10 cellular contexts compared by ENCODE assay signal in genomic region chr19:5291588-5292193, GRCh38. TPM values are rescaled to one million over a fixed set of nuclear protein-coding genes. Genes with fewer than 3 reads are reported as not detected.
DNase-seq lines count a peak whose midpoint lies in the region; ATAC-seq and TF ChIP-seq lines count a peak whose summit lies in the region.
"Had no signal": no experiment of that assay in that cellular context is flagged by ENCODE, and none has a peak within 500 bp of the region (broad histone marks: within the 10 kb centered on the region; RNA-seq: fewer than 3 reads in every experiment).

No MANE protein-coding gene starts in this region.

- H3K4me1 ChIP-seq in NT2/D1 (ENCODE audit: insufficient read depth, insufficient read length) (peaks cover 42% of the 10 kb centered on the region), esophagus squamous epithelium (peaks cover 22 to 76% (median 36%) of the 10 kb centered on the region in 3 donors)

- no peaks in the 10 kb centered on the region; the same call in 1 of the 2 replicates for H3K9me3 ChIP-seq in AG04450 (ENCODE audit: control insufficient read depth, insufficient read depth, low read length)
- no peaks in the 10 kb centered on the region for H3K9me3 ChIP-seq in NT2/D1 (ENCODE audit: insufficient read depth, low read length)
- no peaks in the 10 kb centered on the region for H3K9me3 ChIP-seq in esophagus squamous epithelium
- H3K9me3 ChIP-seq in WERI-Rb-1 (ENCODE audit: severe bottlenecking) = no peaks in the 10 kb centered on the region

- peak overlapping the region; percentile 43 for H3K9ac ChIP-seq in NT2/D1 (ENCODE audit: insufficient read length, low read depth)

- no peak for TF ChIP-seq POLR2A in esophagus squamous epithelium (IDR thresholded peaks at IDR 0.05)

- H3K4me3 Mint-ChIP-seq in osteocyte (ENCODE audit: unreplicated experiment) = peak overlapping the region; percentile 74

- H3K36me3 ChIP-seq in NT2/D1 (ENCODE audit: insufficient read depth, insufficient read length, low read length) (peaks cover 12% of the 10 kb centered on the region), esophagus squamous epithelium (no peaks in the 10 kb centered on the region), WERI-Rb-1 (no peaks in the 10 kb centered on the region)

- H3K27me3 ChIP-seq in AG04450 (ENCODE audit: control insufficient read depth, insufficient read depth, low read length) = no peaks in the 10 kb centered on the region
- no peaks in the 10 kb centered on the region for H3K27me3 ChIP-seq in NT2/D1 (ENCODE audit: insufficient read depth, insufficient read length)
- peaks cover 0 to 36% (median 0%) of the 10 kb centered on the region in 4 donors for H3K27me3 ChIP-seq in esophagus squamous epithelium
- no peaks in the 10 kb centered on the region for H3K27me3 ChIP-seq in WERI-Rb-1 (ENCODE audit: insufficient read depth, low read depth, severe bottlenecking)

- H3K27ac ChIP-seq in AG04450 (ENCODE audit: low read depth, low read length) = no peak overlapping the region
- peak overlapping the region in 3 of 4 donors; percentile 51 to 92 (median 85) for H3K27ac ChIP-seq in esophagus squamous epithelium
- no peak overlapping the region for H3K27ac ChIP-seq in WERI-Rb-1

- WGBS in esophagus squamous epithelium, 2 donors = 66% methylated on average over 7 to 8 of the region's 8 CpGs

- DNase-seq in AG04450 (ENCODE audit: low read depth, low spot score) (no peak), NT2/D1 (ENCODE audit: low read depth, low spot score) (no peak), esophagus squamous epithelium (lab: John Stamatoyannopoulos, UW) (no peak), osteocyte (ENCODE audit: extremely low spot score, unreplicated experiment) (no peak), WERI-Rb-1 (no peak), hippocampal formation (lab: John Stamatoyannopoulos, UW) (no peak)
- DNase-seq: activated CD8-positive, alpha-beta memory T cell treated with anti-CD3 and anti-CD28 coated beads, Interleukin-2, amount 50 U/mL, for 4 hours; small intestine had no signal

- peaks cover 31% of the 10 kb centered on the region for H3K4me1 Mint-ChIP-seq in osteocyte (ENCODE audit: unreplicated experiment)

- intact Hi-C loops in esophagus squamous epithelium (cut with DNase I) = no loop called here

- peaks cover 5% of the 10 kb centered on the region for H3K36me3 Mint-ChIP-seq in osteocyte (ENCODE audit: unreplicated experiment)

- no peak for TF ChIP-seq CTCF in AG04450 (IDR thresholded peaks at IDR 0.05; ENCODE audit: low read depth, low read length)
- TF ChIP-seq CTCF in esophagus squamous epithelium (IDR thresholded peaks at IDR 0.05) = no peak
- TF ChIP-seq CTCF in osteocyte (IDR thresholded peaks at IDR 0.05) = no peak
- no peak for TF ChIP-seq CTCF in WERI-Rb-1 (IDR thresholded peaks at IDR 0.05; ENCODE audit: low read depth, low read length)

- H3K9me3 Mint-ChIP-seq in osteocyte (ENCODE audit: unreplicated experiment) = no peaks in the 10 kb centered on the region

- no peak for ATAC-seq in GM21367 (IDR thresholded peaks at IDR 0.05; ENCODE audit: unreplicated experiment)
- ATAC-seq in HG02588 (IDR thresholded peaks at IDR 0.05; ENCODE audit: unreplicated experiment) = no peak

- H3K27me3 Mint-ChIP-seq in osteocyte (ENCODE audit: unreplicated experiment) = no peaks in the 10 kb centered on the region

- CTCF ChIA-PET in AG04450 (lab: Charles Lee) = no interaction called here

- no peak overlapping the region for H3K27ac Mint-ChIP-seq in osteocyte (ENCODE audit: unreplicated experiment)

- POLR2A ChIA-PET in AG04450 (lab: Yijun Ruan, JAX) = interaction anchor here (3.3 kb wide), 1 partner anchor 17 kb away, joined by 30 read pairs; no protein-coding TSS in a partner anchor

- H3K4me3 ChIP-seq in AG04450 (ENCODE audit: low read depth, low read length) (peak overlapping the region; percentile 73), NT2/D1 (ENCODE audit: insufficient read length, low read depth) (no peak overlapping the region), esophagus squamous epithelium (peak overlapping the region; percentile 55 to 91 (median 64)), WERI-Rb-1 (ENCODE audit: low read depth, low read length) (no peak overlapping the region)

RNA-seq across cellular contexts. Expression of gene PTPRS, which starts 48.9 kb away (rescaled TPM):
- 26.5 and 34.8 TPM in 2 replicates for polyA plus RNA-seq in AG04450 (2011; rRNA removed)
- polyA minus RNA-seq in AG04450 (2011; rRNA and poly(A)+ RNA removed) = 144 and 184 TPM in 2 replicates
- 100 to 1,000 TPM in 1 of 4 donors, 10 to 100 TPM in 3; 61.7 to 173 (median 86.6) TPM for total RNA-seq in esophagus squamous epithelium
- total RNA-seq in osteocyte = 182 and 185 TPM in 2 replicates

Comparison
In these comparisons a context has a peak if more than half of its experiments do, and no peak if none do; other contexts are left out.
1. H3K27ac ChIP-seq: peak in esophagus squamous epithelium (3 of 4); none in AG04450 (single experiment) and WERI-Rb-1 (single experiment).
2. H3K4me3 ChIP-seq: peak in AG04450 (single experiment) and esophagus squamous epithelium (4 of 4); none in NT2/D1 (single experiment) and WERI-Rb-1 (single experiment).